In the genomic region with DNA sequence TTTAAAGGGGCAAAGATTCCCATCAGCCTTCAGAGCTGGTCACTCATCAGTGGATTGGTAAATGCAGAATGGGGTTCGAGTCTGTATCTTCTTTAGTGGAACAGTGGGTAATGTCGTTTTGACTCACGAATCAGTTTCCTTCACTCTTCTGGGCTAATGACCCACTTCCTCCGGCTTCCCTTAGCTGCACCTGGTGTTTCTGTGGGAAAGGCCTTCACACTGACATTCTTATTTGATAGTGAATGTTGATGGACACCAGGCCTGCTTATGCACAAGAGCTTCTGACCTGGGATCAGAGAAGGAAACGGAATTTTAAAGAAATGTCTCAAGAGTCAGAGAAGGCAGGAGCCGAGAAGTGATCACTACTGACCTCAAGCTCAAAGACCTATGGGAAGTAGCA, we compare ENCODE assay signal across 25 cellular contexts.
"Had no signal": no experiment of that assay in that cellular context is flagged by ENCODE, and none has a peak within 500 bp of the region (broad histone marks: within the 10 kb centered on the region; RNA-seq: fewer than 3 reads in every experiment).

No MANE protein-coding gene starts in this region.

- H3K4me3 Mint-ChIP-seq: dendritic cell treated with granulocyte-macrophage colony-stimulating factor and Interleukin-4, amounts not matched to agents 40 ng/mL and 50 ng/mL, for 4 days; effector memory CD8-positive, alpha-beta T cell; endodermal cell had no signal

- H3K9me3 Mint-ChIP-seq: effector memory CD8-positive, alpha-beta T cell had no signal

- H3K27ac Mint-ChIP-seq: dendritic cell treated with granulocyte-macrophage colony-stimulating factor and Interleukin-4, amounts not matched to agents 40 ng/mL and 50 ng/mL, for 4 days; effector memory CD8-positive, alpha-beta T cell; endodermal cell had no signal

- ATAC-seq: effector memory CD8-positive, alpha-beta T cell; esophagus mucosa; foreskin keratinocyte; gastrocnemius medialis; gastroesophageal sphincter; heart left ventricle; heart right ventricle had no signal

- H3K4me1 Mint-ChIP-seq: endodermal cell had no signal

- DNase-seq: colonic mucosa; cortex of kidney; dorsolateral prefrontal cortex; effector CD4-positive, alpha-beta T cell; effector CD8-positive, alpha-beta T cell; effector memory CD4-positive, alpha-beta T cell; effector memory CD8-positive, alpha-beta T cell; endodermal cell; erythroblast; esophagus squamous epithelium; foreskin fibroblast; foreskin keratinocyte; foreskin melanocyte; gastrocnemius medialis; glutamatergic neuron; head of caudate nucleus; heart left ventricle; heart right ventricle had no signal

- FAIRE-seq: colon, endometrium, endothelial cell of umbilical vein, frontal cortex had no signal
